Comparison of ENCODE assay signal across 23 cellular contexts in the genomic region with DNA sequence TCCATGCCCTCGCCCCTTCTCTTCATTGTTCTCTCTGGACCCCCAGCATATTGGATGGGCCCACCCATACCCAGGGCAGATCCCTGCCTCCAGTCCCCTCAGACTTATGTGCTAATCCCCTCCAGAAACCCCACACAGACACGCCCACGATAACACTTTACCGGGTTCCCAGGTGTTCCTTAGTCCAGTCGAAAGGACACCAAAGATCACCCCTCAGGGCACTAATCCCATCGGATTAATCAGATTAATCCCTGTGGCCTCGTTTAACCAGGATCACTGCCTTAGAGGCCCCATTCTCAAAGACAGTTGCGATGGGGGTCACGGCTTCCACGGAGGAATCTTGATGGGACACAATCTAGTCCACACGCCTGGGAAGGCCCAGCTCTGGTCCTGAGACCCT.
"Had no signal": no experiment of that assay in that cellular context is flagged by ENCODE, and none has a peak within 500 bp of the region (broad histone marks: within the 10 kb centered on the region; RNA-seq: fewer than 3 reads in every experiment).

No MANE protein-coding gene starts in this region.

- ATAC-seq: K562, Panc1, PC-3, SK-N-SH treated with all-trans-retinoic acid at 6 μM for 48 hours had no signal

- DNase-seq: Kasumi-1, MM.1S, NCI-H1048, NCI-H1105, NCI-H1417, NCI-H1436 treated with DMSO at 0.1 percent for 48 hours, NCI-H1694, NCI-H187 treated with DMSO at 0.1 percent for 48 hours, NCI-H2029 treated with DMSO at 0.1 percent for 48 hours, NCI-H2171 treated with DMSO at 0.1 percent for 48 hours, NCI-H345, NCI-H446 treated with DMSO at 0.1 percent for 48 hours, NCI-H510A treated with DMSO at 0.1 percent for 48 hours, NCI-H526, PC-3, SHP77 had no signal

- H3K9ac ChIP-seq: KMS-11 had no signal

- FAIRE-seq: HTR-8/SVneo, K562 had no signal

- H3K27ac ChIP-seq: HL-60, KMS-11, RWPE1 had no signal

- H3K4me3 ChIP-seq: K562 had no signal
